1 cellular context compared by ENCODE assay signal in genomic region chr16:3983081-3983520, GRCh38.
TF ChIP-seq lines count a peak whose summit lies in the region.

No MANE protein-coding gene starts in this region.

TF ChIP-seq in H1, 55 proteins besides CTCF, POLR2A, EP300 and RAD21:
- TF ChIP-seq HDAC2 (IDR thresholded peaks at IDR 0.05; ENCODE audit: borderline replicate concordance in 1 of 2, low read depth in 2 of 2, low read length in 2 of 2): 0 out of 4 replicates have a peak, but pooled peaks have one; percentile 36 to 58
- TF ChIP-seq SP1 (IDR thresholded peaks at IDR 0.05; ENCODE audit: low read depth, low read length): peak; percentile 15; the same call in 1 of the 2 replicates
- 0 out of 2 replicates have a peak, but pooled peaks have one; percentile 32 for TF ChIP-seq CREB1 (IDR thresholded peaks at IDR 0.05)
- no peak for TF ChIP-seq CHD7 (IDR thresholded peaks at IDR 0.05; ENCODE audit: insufficient replicate concordance, low read length)
- TF ChIP-seq FOSL1 (IDR thresholded peaks at IDR 0.05; ENCODE audit: insufficient read depth, low read depth, low read length): no peak
- TF ChIP-seq TBP (IDR thresholded peaks at IDR 0.05; ENCODE audit: low read depth, low read length): peak; percentile 57; the same call in 1 of the 2 replicates
- TF ChIP-seq KDM4A (IDR thresholded peaks at IDR 0.05; ENCODE audit: low read depth, low read length, severe bottlenecking): no peak
- TF ChIP-seq CEBPB (IDR thresholded peaks at IDR 0.05; ENCODE audit: low read depth, low read length): no peak
- no peak for TF ChIP-seq KDM1A (IDR thresholded peaks at IDR 0.05; ENCODE audit: borderline replicate concordance, low read length)
- TF ChIP-seq TEAD4 (IDR thresholded peaks at IDR 0.05; ENCODE audit: low read depth, low read length): no peak
- no peak for TF ChIP-seq RXRA (IDR thresholded peaks at IDR 0.05; ENCODE audit: insufficient read depth, low read depth, low read length)
- TF ChIP-seq GABPA (IDR thresholded peaks at IDR 0.05; ENCODE audit: borderline replicate concordance, insufficient read depth, low read length): peak; percentile 58; the same call in 1 of the 2 replicates
- no peak for TF ChIP-seq CHD2 (IDR thresholded peaks at IDR 0.05; ENCODE audit: low read length)
- TF ChIP-seq CBX8 (IDR thresholded peaks at IDR 0.05; ENCODE audit: borderline replicate concordance, low read depth, low read length): no peak
- no peak for TF ChIP-seq SAP30 (IDR thresholded peaks at IDR 0.05; ENCODE audit: insufficient read depth, insufficient replicate concordance, low read length)
- no peak for TF ChIP-seq ZNF274 (IDR thresholded peaks at IDR 0.05; ENCODE audit: borderline replicate concordance, extremely low read depth, low read length)
- peak; percentile 37 for TF ChIP-seq TAF7 (optimal IDR thresholded peaks at IDR 0.05; ENCODE audit: borderline replicate concordance, low read depth, low read length)
- no peak for TF ChIP-seq EGR1 (IDR thresholded peaks at IDR 0.05; ENCODE audit: borderline replicate concordance, low read depth, low read length)
- TF ChIP-seq EZH2 (IDR thresholded peaks at IDR 0.05; ENCODE audit: low read depth, low read length, severe bottlenecking): no peak
- TF ChIP-seq MAX (IDR thresholded peaks at IDR 0.05): peak; percentile 97
- TF ChIP-seq ATF2 (IDR thresholded peaks at IDR 0.05; ENCODE audit: low read length): no peak
- no peak for TF ChIP-seq NRF1 (IDR thresholded peaks at IDR 0.05; ENCODE audit: low read depth, low read length)
- TF ChIP-seq USF2 (IDR thresholded peaks at IDR 0.05; ENCODE audit: low read length): no peak
- TF ChIP-seq CBX5 (IDR thresholded peaks at IDR 0.05; ENCODE audit: low read depth, low read length): no peak
- peak; percentile 85 to 89; a peak in 2 of 4 replicates for TF ChIP-seq SIN3A (conservative IDR thresholded peaks at IDR 0.05 in 1 of 2, IDR thresholded peaks at IDR 0.05 in 1 of 2; ENCODE audit: low read depth in 1 of 2, low read length in 2 of 2)
- TF ChIP-seq YY1 (IDR thresholded peaks at IDR 0.05; ENCODE audit: low read depth, low read length): peak; percentile 70; the same call in 1 of the 2 replicates
- peak; percentile 71; the same call in 1 of the 2 replicates for TF ChIP-seq TCF12 (IDR thresholded peaks at IDR 0.05; ENCODE audit: low read depth, low read length)
- TF ChIP-seq E2F6 (IDR thresholded peaks at IDR 0.05): peak; percentile 88
- TF ChIP-seq TAF1 (IDR thresholded peaks at IDR 0.05; ENCODE audit: low read depth, low read length): no peak
